In genomic region chr20:13322198-13322597, GRCh38 we compare ENCODE assay signal across 19 cellular contexts.
"Had no signal": no experiment of that assay in that cellular context is flagged by ENCODE, and none has a peak within 500 bp of the region (broad histone marks: within the 10 kb centered on the region; RNA-seq: fewer than 3 reads in every experiment).

No MANE protein-coding gene starts in this region.

- DNase-seq: activated CD4-positive, alpha-beta T cell treated with anti-CD3 and anti-CD28 coated beads, Interleukin-2, amount 50 U/mL, for 1 hour; activated CD4-positive, CD25-positive, alpha-beta regulatory T cell; activated effector memory CD4-positive, alpha-beta T cell treated with anti-CD3 and anti-CD28 coated beads, Interleukin-2, amount 50 U/mL, for 16 hours; activated T-cell treated with anti-CD3 and anti-CD28 coated beads, Interleukin-2, amount 50 U/mL, for 1 hour; amniotic stem cell; effector memory CD8-positive, alpha-beta T cell; erythroblast; left colon; mucosa of descending colon; natural killer cell; substantia nigra; T-helper 2 cell; upper lobe of right lung had no signal

- H3K36me3 ChIP-seq: upper lobe of right lung had no signal

- H3K27ac Mint-ChIP-seq: activated naive CD4-positive, alpha-beta T cell treated with anti-CD3 and anti-CD28 coated beads, Interleukin-2, amount 50 U/mL, for 72 hours; dendritic cell treated with granulocyte-macrophage colony-stimulating factor and Interleukin-4, amounts not matched to agents 40 ng/mL and 50 ng/mL, for 4 days; effector memory CD8-positive, alpha-beta T cell; natural killer cell had no signal

- H3K36me3 Mint-ChIP-seq: activated naive CD4-positive, alpha-beta T cell treated with anti-CD3 and anti-CD28 coated beads, Interleukin-2, amount 50 U/mL, for 72 hours; brain had no signal

- H3K9me3 Mint-ChIP-seq: dendritic cell treated with granulocyte-macrophage colony-stimulating factor and Interleukin-4, amounts not matched to agents 40 ng/mL and 50 ng/mL, for 4 days had no signal

- FAIRE-seq: TTC549 had no signal

- H3K4me3 ChIP-seq: lung, mucosa of descending colon, skin epidermis, upper lobe of right lung had no signal

- H3K9me3 ChIP-seq: upper lobe of right lung had no signal

- H3K4me1 Mint-ChIP-seq: brain, natural killer cell had no signal

- H3K4me3 Mint-ChIP-seq: brain; dendritic cell treated with granulocyte-macrophage colony-stimulating factor and Interleukin-4, amounts not matched to agents 40 ng/mL and 50 ng/mL, for 4 days; effector memory CD8-positive, alpha-beta T cell; natural killer cell had no signal

- H3K27ac ChIP-seq: upper lobe of right lung had no signal

- H3K27me3 ChIP-seq: upper lobe of right lung had no signal

- ATAC-seq: activated naive CD4-positive, alpha-beta T cell treated with anti-CD3 and anti-CD28 coated beads, Interleukin-2, amount 50 U/mL, for 72 hours; effector memory CD8-positive, alpha-beta T cell; left colon; mucosa of descending colon; natural killer cell; upper lobe of right lung had no signal
